Comparison of ENCODE assay signal across 13 cellular contexts in genomic region chr4:85555210-85555609, GRCh38.
DNase-seq lines count a peak whose midpoint lies in the region; ATAC-seq and TF ChIP-seq lines count a peak whose summit lies in the region.
"Had no signal": no experiment of that assay in that cellular context is flagged by ENCODE, and none has a peak within 500 bp of the region (broad histone marks: within the 10 kb centered on the region; RNA-seq: fewer than 3 reads in every experiment).

No MANE protein-coding gene starts in this region.

- H3K4me2 ChIP-seq in skeletal muscle satellite cell (ENCODE audit: low read length) = peak overlapping the region; percentile 7
- H3K4me2 ChIP-seq: SK-N-SH had no signal

- DNase-seq in choroid plexus epithelial cell (ENCODE audit: low read depth) (peak; percentile 36), left ventricle myocardium inferior (no peak), esophagus muscularis mucosa (ENCODE audit: extremely low spot score) (no peak)
- no peak for DNase-seq in stimulated activated CD4-positive, alpha-beta T cell treated with anti-CD3 and anti-CD28 coated beads, Interleukin-4, amount 100 ng/mL, for 1 hour
- DNase-seq: cerebellar nuclear complex, EL, SK-N-SH, stomach had no signal

- H3K27me3 ChIP-seq in skeletal muscle satellite cell (ENCODE audit: control insufficient read depth, insufficient read depth, low read length) (no peaks in the 10 kb centered on the region), left ventricle myocardium inferior (ENCODE audit: low read depth) (no peaks in the 10 kb centered on the region), esophagus muscularis mucosa (no peaks in the 10 kb centered on the region)
- H3K27me3 ChIP-seq: stomach had no signal

- H3K4me1 ChIP-seq in skeletal muscle satellite cell (ENCODE audit: control insufficient read depth, insufficient read depth, low read length) (peaks cover 9% of the 10 kb centered on the region), left ventricle myocardium inferior (no peaks in the 10 kb centered on the region), esophagus muscularis mucosa (no peaks in the 10 kb centered on the region)
- H3K4me1 ChIP-seq: stomach had no signal

- intact Hi-C loops in left ventricle myocardium inferior (cut with micrococcal nuclease) (no loop called here), esophagus muscularis mucosa (cut with DNase I) (no loop called here)

- H3K36me3 ChIP-seq in skeletal muscle satellite cell (ENCODE audit: insufficient read depth, low read length) (peaks cover 4% of the 10 kb centered on the region), left ventricle myocardium inferior (no peaks in the 10 kb centered on the region), esophagus muscularis mucosa (no peaks in the 10 kb centered on the region)
- H3K36me3 ChIP-seq: stomach had no signal

- TF ChIP-seq CTCF in choroid plexus epithelial cell (conservative IDR thresholded peaks at IDR 0.05; ENCODE audit: low read depth, low read length) (no peak), left ventricle myocardium inferior (IDR thresholded peaks at IDR 0.05; ENCODE audit: borderline replicate concordance) (no peak), esophagus muscularis mucosa (IDR thresholded peaks at IDR 0.05) (no peak)

- no peak for TF ChIP-seq EP300 in esophagus muscularis mucosa (IDR thresholded peaks at IDR 0.05)

- TF ChIP-seq POLR2A in esophagus muscularis mucosa (IDR thresholded peaks at IDR 0.05; ENCODE audit: low read depth) = no peak

- 100% methylated on average over 1 of the region's 1 CpG for WGBS in esophagus muscularis mucosa

- no peak overlapping the region for H3K9ac ChIP-seq in skeletal muscle satellite cell (ENCODE audit: low read depth, low read length)
- H3K9ac ChIP-seq: SK-N-SH had no signal

- H3K27ac ChIP-seq in left ventricle myocardium inferior (replicated peaks) = no peak overlapping the region
- no peak overlapping the region for H3K27ac ChIP-seq in esophagus muscularis mucosa (replicated peaks in 1 of 4)
- H3K27ac ChIP-seq: stomach, VCaP had no signal

- ATAC-seq in GM18870 (IDR thresholded peaks at IDR 0.05; ENCODE audit: unreplicated experiment) (peak; percentile 32), HG03378 (IDR thresholded peaks at IDR 0.05; ENCODE audit: unreplicated experiment) (peak; percentile 34), HG03039 (IDR thresholded peaks at IDR 0.05; ENCODE audit: unreplicated experiment) (no peak)

- H3K4me3 ChIP-seq in choroid plexus epithelial cell (ENCODE audit: low read depth, low read length) (no peak overlapping the region), skeletal muscle satellite cell (ENCODE audit: low read length) (no peak overlapping the region), left ventricle myocardium inferior (no peak overlapping the region), esophagus muscularis mucosa (no peak overlapping the region)
- H3K4me3 ChIP-seq: stomach had no signal

- H3K9me3 ChIP-seq in skeletal muscle satellite cell (replicated peaks; ENCODE audit: low read length) (peaks cover 4% of the 10 kb centered on the region), left ventricle myocardium inferior (replicated peaks) (peaks cover 22% of the 10 kb centered on the region), esophagus muscularis mucosa (peaks cover 0 to 9% (median 4%) of the 10 kb centered on the region in 4 donors)
